Comparison of ENCODE assay signal across 25 cellular contexts in the genomic region with DNA sequence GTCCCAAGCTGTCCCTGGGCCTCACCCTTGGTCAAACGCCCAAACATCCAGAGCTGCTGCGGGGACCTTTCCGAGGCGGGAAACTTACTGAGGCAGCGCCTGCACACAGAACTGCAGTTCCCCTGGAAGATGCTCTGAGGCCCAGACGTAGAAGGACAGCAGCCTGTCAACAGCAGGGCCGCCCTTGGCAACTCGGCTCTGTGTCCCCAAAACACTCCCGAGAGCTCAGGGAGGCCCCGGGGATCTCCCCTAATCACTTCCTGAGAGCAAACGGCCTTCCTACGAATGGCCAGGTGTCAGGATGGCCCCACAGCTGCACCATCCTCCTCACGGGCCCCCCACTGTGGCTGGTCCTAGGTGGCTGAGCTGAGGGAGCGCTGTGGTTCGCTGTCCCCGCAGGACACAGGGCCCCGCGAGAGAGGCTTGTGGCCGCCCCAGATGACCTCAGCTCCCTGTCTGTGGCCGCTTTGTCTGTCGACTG. TPM values are rescaled to one million over a fixed set of nuclear protein-coding genes. Genes with fewer than 3 reads are reported as not detected.
A peak's percentile ranks its signal among the peaks of the same experiment; 100 is the strongest.
DNase-seq lines count a peak whose midpoint lies in the region; ATAC-seq and TF ChIP-seq lines count a peak whose summit lies in the region.
"Had no signal": no experiment of that assay in that cellular context is flagged by ENCODE, and none has a peak within 500 bp of the region (broad histone marks: within the 10 kb centered on the region; RNA-seq: fewer than 3 reads in every experiment).

No MANE protein-coding gene starts in this region.

- peaks cover 14% of the 10 kb centered on the region for H3K27me3 Mint-ChIP-seq in neural progenitor cell (ENCODE audit: insufficient read depth, low read depth)
- H3K27me3 Mint-ChIP-seq: stimulated activated naive CD8-positive, alpha-beta T cell treated with anti-CD3 and anti-CD28 coated beads, Interleukin-15, amount 100 ng/mL, for 72 hours had no signal

- no peak for TF ChIP-seq CTCF in neural progenitor cell (IDR thresholded peaks at IDR 0.05)

- DNase-seq in H7 (peak; percentile 82), neural progenitor cell (ENCODE audit: low spot score) (no peak), SIG-M5 (lab: John Stamatoyannopoulos, UW) (no peak), SW480 (ENCODE audit: low spot score) (no peak), SW 1271 (lab: John Stamatoyannopoulos, UW) (no peak)
- DNase-seq: activated CD4-positive, alpha-beta T cell treated with anti-CD3 and anti-CD28 coated beads, Interleukin-2, amount 50 U/mL, for 48 hours; CD4-positive, alpha-beta memory T cell; central memory CD4-positive, alpha-beta T cell; erythroblast; foreskin keratinocyte; islet precursor cell; mammary epithelial cell; MV-4-11; NCI-H2081 treated with DMSO at 0.1 percent for 48 hours; NCI-H510A; small intestine; stimulated activated CD4-positive, alpha-beta T cell treated with anti-CD3 and anti-CD28 coated beads, Interleukin-2, amount 100 ng/mL, for 48 hours; stimulated activated naive CD8-positive, alpha-beta T cell treated with anti-CD3 and anti-CD28 coated beads, Interleukin-15, amount 100 ng/mL, for 72 hours; upper lobe of left lung had no signal

- H3K4me3 ChIP-seq in BLaER1 (no peak overlapping the region), H7 (ENCODE audit: insufficient read depth, low read depth, low read length) (no peak overlapping the region), neural progenitor cell (no peak overlapping the region)
- H3K4me3 ChIP-seq: upper lobe of left lung had no signal

- H3K36me3 ChIP-seq in BLaER1 = no peaks in the 10 kb centered on the region
- H3K36me3 ChIP-seq in H7 (replicated peaks; ENCODE audit: control insufficient read depth, insufficient read depth, low read length) = no peaks in the 10 kb centered on the region
- no peaks in the 10 kb centered on the region for H3K36me3 ChIP-seq in neural progenitor cell
- H3K36me3 ChIP-seq: upper lobe of left lung had no signal

- H4K20me1 ChIP-seq in BLaER1 (no peaks in the 10 kb centered on the region), neural progenitor cell (ENCODE audit: low read depth) (no peaks in the 10 kb centered on the region)

- no peak overlapping the region for H2AFZ ChIP-seq in neural progenitor cell (replicated peaks)

- ATAC-seq in GM21717 (IDR thresholded peaks at IDR 0.05; ENCODE audit: unreplicated experiment) = no peak
- ATAC-seq: foreskin keratinocyte; stimulated activated naive CD8-positive, alpha-beta T cell treated with anti-CD3 and anti-CD28 coated beads, Interleukin-15, amount 100 ng/mL, for 72 hours had no signal

- peaks cover 51% of the 10 kb centered on the region for H3K4me1 Mint-ChIP-seq in neural progenitor cell
- H3K4me1 Mint-ChIP-seq: CD4-positive, alpha-beta memory T cell; stimulated activated naive CD8-positive, alpha-beta T cell treated with anti-CD3 and anti-CD28 coated beads, Interleukin-15, amount 100 ng/mL, for 72 hours had no signal

- no peaks in the 10 kb centered on the region for H3K79me2 ChIP-seq in neural progenitor cell (ENCODE audit: low read depth)

- no peaks in the 10 kb centered on the region for H3K9me3 Mint-ChIP-seq in neural progenitor cell
- H3K9me3 Mint-ChIP-seq: CD4-positive, alpha-beta memory T cell; stimulated activated naive CD8-positive, alpha-beta T cell treated with anti-CD3 and anti-CD28 coated beads, Interleukin-15, amount 100 ng/mL, for 72 hours had no signal

- H3F3A ChIP-seq in neural progenitor cell (ENCODE audit: low read depth) = peaks cover 15% of the 10 kb centered on the region

- H3K9ac ChIP-seq in BLaER1 (no peak overlapping the region), neural progenitor cell (no peak overlapping the region)
- H3K9ac ChIP-seq: KMS-11 had no signal

- peak overlapping the region; percentile 68 for H3K4me2 ChIP-seq in BLaER1
- H3K4me2 ChIP-seq in neural progenitor cell = no peak overlapping the region
- H3K4me2 ChIP-seq: KMS-11 had no signal

- no peaks in the 10 kb centered on the region for H3K36me3 Mint-ChIP-seq in neural progenitor cell
- H3K36me3 Mint-ChIP-seq: CD4-positive, alpha-beta memory T cell had no signal

- H3K27ac Mint-ChIP-seq in neural progenitor cell = peak overlapping the region; percentile 93
- H3K27ac Mint-ChIP-seq: stimulated activated naive CD8-positive, alpha-beta T cell treated with anti-CD3 and anti-CD28 coated beads, Interleukin-15, amount 100 ng/mL, for 72 hours had no signal

- H3K27ac ChIP-seq in BLaER1 = no peak overlapping the region
- peak overlapping the region; percentile 19 for H3K27ac ChIP-seq in cingulate gyrus (ENCODE audit: low read depth, low read length)
- H3K27ac ChIP-seq in neural progenitor cell = no peak overlapping the region
- H3K27ac ChIP-seq: foreskin keratinocyte, KMS-11, upper lobe of left lung, VCaP had no signal

- H3K4me1 ChIP-seq in BLaER1 (peaks cover 17% of the 10 kb centered on the region), neural progenitor cell (peaks cover 28% of the 10 kb centered on the region)
- H3K4me1 ChIP-seq: foreskin keratinocyte had no signal

- peak overlapping the region; percentile 46 for H3K4me3 Mint-ChIP-seq in neural progenitor cell
- H3K4me3 Mint-ChIP-seq: CD4-positive, alpha-beta memory T cell; stimulated activated naive CD8-positive, alpha-beta T cell treated with anti-CD3 and anti-CD28 coated beads, Interleukin-15, amount 100 ng/mL, for 72 hours had no signal

- H3K27me3 ChIP-seq in BLaER1 (no peaks in the 10 kb centered on the region), H7 (ENCODE audit: control insufficient read depth, insufficient read depth, low read length) (no peaks in the 10 kb centered on the region), neural progenitor cell (no peaks in the 10 kb centered on the region)
- H3K27me3 ChIP-seq: upper lobe of left lung had no signal

- no peaks in the 10 kb centered on the region for H3K9me3 ChIP-seq in BLaER1
- H3K9me3 ChIP-seq in neural progenitor cell (ENCODE audit: low read depth) = no peaks in the 10 kb centered on the region
- H3K9me3 ChIP-seq: upper lobe of left lung had no signal

RNA-seq across cellular contexts. Expression of a gene that starts 46.1 kb away (rescaled TPM):
- total RNA-seq in H7 (2014; rRNA removed; shearing (Covaris generic)) = 3.4 and 7.3 TPM in 2 replicates
- total RNA-seq in neural progenitor cell (ENCODE audit: low replicate concordance) = 35.9 and 91.8 TPM in 2 replicates
- total RNA-seq: T-helper 2 cell treated with Interferon-gamma antibody and Interleukin-4, amounts not matched to agents 100 ng/mL and 5 ng/mL, for 36 hours had no signal
